In genomic region chr1:206925116-206925736, GRCh38 we compare ENCODE assay signal across 1 cellular context.
TF ChIP-seq lines count a peak whose summit lies in the region.

No MANE protein-coding gene starts in this region.

TF ChIP-seq in K562, 482 proteins besides CTCF, POLR2A, EP300 and RAD21 (continued from another document and continues in another):
- TF ChIP-seq ZMIZ1 (IDR thresholded peaks at IDR 0.05; ENCODE audit: low read depth in 2 of 2, low read length in 2 of 2) (no peak), SP2 (IDR thresholded peaks at IDR 0.05; ENCODE audit: extremely low read depth, low read depth, low read length, poor library complexity, severe bottlenecking) (no peak), ZBTB2 (IDR thresholded peaks at IDR 0.05) (no peak), MECOM (CRISPR knock-in tag; IDR thresholded peaks at IDR 0.05) (no peak), ZBTB12 (CRISPR knock-in tag; IDR thresholded peaks at IDR 0.05) (no peak), PRPF4 (IDR thresholded peaks at IDR 0.05; ENCODE audit: insufficient read depth, low read depth, low read length, poor library complexity, severe bottlenecking) (no peak), MAFK (IDR thresholded peaks at IDR 0.05; ENCODE audit: low read length) (no peak), ZBED1 (IDR thresholded peaks at IDR 0.05) (no peak), MCM2 (IDR thresholded peaks at IDR 0.05; ENCODE audit: low read depth) (no peak), ELF4 (CRISPR knock-in tag; IDR thresholded peaks at IDR 0.05) (0 out of 2 replicates have a peak, but pooled peaks have one; percentile 31), ZNF717 (CRISPR knock-in tag; IDR thresholded peaks at IDR 0.05) (no peak), SMARCB1 (IDR thresholded peaks at IDR 0.05; ENCODE audit: insufficient read length, low read depth) (no peak), U2AF1 (optimal IDR thresholded peaks at IDR 0.05; ENCODE audit: low read depth, low read length) (no peak), POLR3G (IDR thresholded peaks at IDR 0.05; ENCODE audit: extremely low read depth, insufficient read length, insufficient replicate concordance) (no peak), CBX8 (IDR thresholded peaks at IDR 0.05; ENCODE audit: borderline replicate concordance, extremely low read depth, low read depth, low read length, poor library complexity, severe bottlenecking) (no peak), ZNF197 (CRISPR knock-in tag; IDR thresholded peaks at IDR 0.05; ENCODE audit: low read depth) (no peak), ZFP1 (CRISPR knock-in tag; IDR thresholded peaks at IDR 0.05) (no peak), RCOR1 (IDR thresholded peaks at IDR 0.05; ENCODE audit: borderline replicate concordance in 1 of 2, low read depth in 2 of 2, low read length in 2 of 2) (peak in 1 of 2 experiments; percentile 57; a peak in 1 of 4 replicates), TCF7L2 (IDR thresholded peaks at IDR 0.05; ENCODE audit: low read depth, low read length) (no peak), SIN3A (IDR thresholded peaks at IDR 0.05; ENCODE audit: borderline replicate concordance in 2 of 2, control insufficient read depth in 1 of 2, low read depth in 2 of 2, low read length in 2 of 2) (no peak), CBFB (CRISPR knock-in tag; IDR thresholded peaks at IDR 0.05) (0 out of 2 replicates have a peak, but pooled peaks have one; percentile 55), MBD2 (IDR thresholded peaks at IDR 0.05; ENCODE audit: borderline replicate concordance, low read depth) (no peak), TBP (optimal IDR thresholded peaks at IDR 0.05; ENCODE audit: low read depth, low read length) (no peak), SRSF7 (optimal IDR thresholded peaks at IDR 0.05; ENCODE audit: low read depth, low read length) (no peak), ADNP (tag; IDR thresholded peaks at IDR 0.05) (no peak), HDAC6 (IDR thresholded peaks at IDR 0.05; ENCODE audit: low read depth, low read length) (no peak), FOXJ3 (CRISPR knock-in tag; IDR thresholded peaks at IDR 0.05) (no peak), ILK (tag; IDR thresholded peaks at IDR 0.05; ENCODE audit: borderline replicate concordance, low read depth) (no peak), ZNF518B (CRISPR knock-in tag; IDR thresholded peaks at IDR 0.05) (no peak), TRIM28 (IDR thresholded peaks at IDR 0.05) (no peak), MITF (IDR thresholded peaks at IDR 0.05) (no peak; the same call in 1 of the 2 replicates), TFE3 (CRISPR knock-in tag; IDR thresholded peaks at IDR 0.05) (no peak), CAMTA2 (CRISPR knock-in tag; conservative IDR thresholded peaks at IDR 0.05) (no peak), RBM34 (IDR thresholded peaks at IDR 0.05; ENCODE audit: borderline replicate concordance, insufficient read depth, low read length) (no peak), POLR2H (tag; IDR thresholded peaks at IDR 0.05; ENCODE audit: low read depth) (no peak), SNIP1 (IDR thresholded peaks at IDR 0.05; ENCODE audit: low read depth) (no peak), CHD4 (IDR thresholded peaks at IDR 0.05; ENCODE audit: insufficient read depth, insufficient replicate concordance, low read depth, low read length, poor library complexity, severe bottlenecking) (no peak), ZNF668 (CRISPR knock-in tag; IDR thresholded peaks at IDR 0.05) (no peak), ZNF175 (CRISPR knock-in tag; IDR thresholded peaks at IDR 0.05; ENCODE audit: low read depth) (0 out of 2 replicates have a peak, but pooled peaks have one; percentile 43), ZNF347 (CRISPR knock-in tag; IDR thresholded peaks at IDR 0.05; ENCODE audit: low read depth) (no peak), ETV5 (CRISPR knock-in tag; IDR thresholded peaks at IDR 0.05; ENCODE audit: low read depth) (no peak), RBBP5 (IDR thresholded peaks at IDR 0.05; ENCODE audit: borderline replicate concordance, insufficient read depth, low read length, poor library complexity, severe bottlenecking) (no peak), PYGO2 (tag; IDR thresholded peaks at IDR 0.05) (no peak), ZNF561 (CRISPR knock-in tag; conservative IDR thresholded peaks at IDR 0.05) (no peak), ZBTB33 (CRISPR knock-in tag; IDR thresholded peaks at IDR 0.05) (no peak), ARID1B (IDR thresholded peaks at IDR 0.05) (0 out of 2 replicates have a peak, but pooled peaks have one; percentile 6), XRCC3 (IDR thresholded peaks at IDR 0.05) (no peak), ZZZ3 (IDR thresholded peaks at IDR 0.05) (no peak), NCOA6 (IDR thresholded peaks at IDR 0.05) (no peak), HMGN3 (IDR thresholded peaks at IDR 0.05; ENCODE audit: borderline replicate concordance, extremely low read depth, insufficient read length, low read depth, low read length) (no peak), JUND (IDR thresholded peaks at IDR 0.05; ENCODE audit: borderline replicate concordance, low read depth, low read length) (0 out of 2 replicates have a peak, but pooled peaks have one; percentile 3), JUND (tag; IDR thresholded peaks at IDR 0.05; ENCODE audit: borderline replicate concordance, low read depth, low read length) (no peak), CHCHD3 (CRISPR knock-in tag; IDR thresholded peaks at IDR 0.05) (no peak), MBD1 (CRISPR knock-in tag; IDR thresholded peaks at IDR 0.05) (no peak), KAT7 (CRISPR knock-in tag; IDR thresholded peaks at IDR 0.05; ENCODE audit: borderline replicate concordance) (no peak), RBFOX2 (IDR thresholded peaks at IDR 0.05; ENCODE audit: low read depth, low read length) (no peak), SIX5 (IDR thresholded peaks at IDR 0.05; ENCODE audit: borderline replicate concordance in 1 of 2, insufficient read depth in 1 of 2, low read depth in 1 of 2, low read length in 2 of 2) (no peak)
